21 cellular contexts compared by ENCODE assay signal in genomic region chr6:159522877-159523547, GRCh38.
"Had no signal": no experiment of that assay in that cellular context is flagged by ENCODE, and none has a peak within 500 bp of the region (broad histone marks: within the 10 kb centered on the region; RNA-seq: fewer than 3 reads in every experiment).

No MANE protein-coding gene starts in this region.

- H3K9me3 ChIP-seq: SJSA1 had no signal

- H3K4me1 Mint-ChIP-seq: IgD-negative memory B cell had no signal

- H3K4me3 ChIP-seq: SJSA1, SK-N-MC had no signal

- FAIRE-seq: RCC 7860 had no signal

- H3K36me3 ChIP-seq: SJSA1 had no signal

- H3K27ac ChIP-seq: SJSA1, SK-N-MC had no signal

- H3K4me3 Mint-ChIP-seq: IgD-negative memory B cell had no signal

- H3K4me1 ChIP-seq: SJSA1 had no signal

- H3K36me3 Mint-ChIP-seq: IgD-negative memory B cell had no signal

- DNase-seq: KBM-7, MV-4-11, NCI-H1048, NCI-H1105, NCI-H1417, NCI-H1436 treated with DMSO at 0.1 percent for 48 hours, NCI-H1694, NCI-H187 treated with DMSO at 0.1 percent for 48 hours, NCI-H2081, NCI-H2107, NCI-H2227 treated with DMSO at 0.1 percent for 48 hours, NCI-H524, NCI-H526 treated with DMSO at 0.1 percent for 48 hours, NCI-H774, Right ventricle myocardium superior, RPMI8226, SIG-M5 had no signal
